In genomic region chr10:36496728-36497127, GRCh38 we compare ENCODE assay signal across 19 cellular contexts.
DNase-seq lines count a peak whose midpoint lies in the region; ATAC-seq and TF ChIP-seq lines count a peak whose summit lies in the region.
"Had no signal": no experiment of that assay in that cellular context is flagged by ENCODE, and none has a peak within 500 bp of the region (broad histone marks: within the 10 kb centered on the region; RNA-seq: fewer than 3 reads in every experiment).

No MANE protein-coding gene starts in this region.

- H2AFZ ChIP-seq in Karpas-422 (ENCODE audit: low read length) = no peak overlapping the region

- H3K36me3 Mint-ChIP-seq in chondrocyte (ENCODE audit: low read depth) (no peaks in the 10 kb centered on the region), osteocyte (ENCODE audit: unreplicated experiment) (no peaks in the 10 kb centered on the region)
- H3K36me3 Mint-ChIP-seq: CD8-positive, alpha-beta T cell had no signal

- peak; percentile 61 for ATAC-seq in sciatic nerve
- ATAC-seq: A549; CD8-positive, alpha-beta T cell had no signal

- H4K20me1 ChIP-seq in Karpas-422 (ENCODE audit: insufficient read depth, low read depth, low read length) = no peaks in the 10 kb centered on the region
- H4K20me1 ChIP-seq: BLaER1 treated with 17β-estradiol and CSF1 and Interleukin-3, amounts not matched to agents 10 nM and 100 nM had no signal

- intact Hi-C loops in sciatic nerve (cut with DNase I) (no loop called here), stomach (cut with DNase I; ENCODE audit: low total_unique reads) (no loop called here)

- H3K79me2 ChIP-seq in Karpas-422 (ENCODE audit: low read length) = no peaks in the 10 kb centered on the region

- no peak for TF ChIP-seq EP300 in stomach (IDR thresholded peaks at IDR 0.05)

- H3K4me1 ChIP-seq in Karpas-422 (ENCODE audit: low read length) (no peaks in the 10 kb centered on the region), stomach (no peaks in the 10 kb centered on the region)
- H3K4me1 ChIP-seq: BLaER1 treated with 17β-estradiol and CSF1 and Interleukin-3, amounts not matched to agents 10 nM and 100 nM; Caco-2 had no signal

- H3K4me1 Mint-ChIP-seq in chondrocyte (ENCODE audit: low read depth) = peaks cover 82% of the 10 kb centered on the region
- H3K4me1 Mint-ChIP-seq in osteocyte (ENCODE audit: unreplicated experiment) = peaks cover 84% of the 10 kb centered on the region

- no peak for TF ChIP-seq POLR2A in stomach (IDR thresholded peaks at IDR 0.05)

- TF ChIP-seq CTCF in chondrocyte (IDR thresholded peaks at IDR 0.05) (no peak), osteocyte (IDR thresholded peaks at IDR 0.05) (no peak), stomach (IDR thresholded peaks at IDR 0.05) (no peak)

- H3K4me3 ChIP-seq in Karpas-422 (ENCODE audit: low read length) (no peak overlapping the region), stomach (no peak overlapping the region)
- H3K4me3 ChIP-seq: A549; BLaER1 treated with 17β-estradiol and CSF1 and Interleukin-3, amounts not matched to agents 10 nM and 100 nM had no signal

- H3K27ac Mint-ChIP-seq in chondrocyte (ENCODE audit: unreplicated experiment) (peak overlapping the region; percentile 62), osteocyte (ENCODE audit: unreplicated experiment) (peak overlapping the region; percentile 59)
- H3K27ac Mint-ChIP-seq: B cell; CD4-positive, alpha-beta T cell; CD8-positive, alpha-beta T cell had no signal

- H3K27me3 Mint-ChIP-seq in chondrocyte (ENCODE audit: low read depth) = no peaks in the 10 kb centered on the region
- no peaks in the 10 kb centered on the region for H3K27me3 Mint-ChIP-seq in osteocyte (ENCODE audit: unreplicated experiment)
- H3K27me3 Mint-ChIP-seq: CD4-positive, alpha-beta T cell had no signal

- H3K9me2 ChIP-seq in Karpas-422 (replicated peaks; ENCODE audit: insufficient read depth, low read length) = no peaks in the 10 kb centered on the region

- H3K9me3 ChIP-seq in Karpas-422 (ENCODE audit: low read length) (no peaks in the 10 kb centered on the region), stomach (no peaks in the 10 kb centered on the region)
- H3K9me3 ChIP-seq: A549; BLaER1 treated with 17β-estradiol and CSF1 and Interleukin-3, amounts not matched to agents 10 nM and 100 nM; Caco-2 had no signal

- no peaks in the 10 kb centered on the region for H3K36me3 ChIP-seq in Karpas-422 (ENCODE audit: insufficient read depth, low read length)
- no peaks in the 10 kb centered on the region for H3K36me3 ChIP-seq in stomach
- H3K36me3 ChIP-seq: BLaER1 treated with 17β-estradiol and CSF1 and Interleukin-3, amounts not matched to agents 10 nM and 100 nM had no signal

- H3K9ac ChIP-seq in Karpas-422 (ENCODE audit: low read length) = no peak overlapping the region
- H3K9ac ChIP-seq: BLaER1 treated with 17β-estradiol and CSF1 and Interleukin-3, amounts not matched to agents 10 nM and 100 nM had no signal

- DNase-seq in Karpas-422 = peak; percentile 19
- no peak for DNase-seq in chondrocyte (ENCODE audit: low spot score)
- no peak for DNase-seq in osteocyte (ENCODE audit: extremely low spot score, unreplicated experiment)
- DNase-seq in sciatic nerve (ENCODE audit: low spot score) = no peak
- no peak for DNase-seq in stomach
- DNase-seq in UCSD-AML1 (lab: John Stamatoyannopoulos, UW; ENCODE audit: unreplicated experiment) = no peak
- DNase-seq in activated gamma-delta T cell (lab: John Stamatoyannopoulos, UW) = no peak
- DNase-seq: AML-193; Caco-2; Calu3; CD4-positive, alpha-beta T cell; CD8-positive, alpha-beta T cell; DMS79 treated with DMSO at 0.1 percent for 48 hours; GF-D8 had no signal

- H3K4me3 Mint-ChIP-seq in chondrocyte (ENCODE audit: unreplicated experiment) (no peak overlapping the region), osteocyte (ENCODE audit: unreplicated experiment) (no peak overlapping the region)
- H3K4me3 Mint-ChIP-seq: B cell; CD4-positive, alpha-beta T cell; CD8-positive, alpha-beta T cell had no signal

- WGBS in stomach, 5 donors = 58 to 75% (median 68%) methylated on average over 1 of the region's 1 CpG

- H3K27me3 ChIP-seq in Karpas-422 (ENCODE audit: low read length) (no peaks in the 10 kb centered on the region), stomach (no peaks in the 10 kb centered on the region)
- H3K27me3 ChIP-seq: BLaER1 treated with 17β-estradiol and CSF1 and Interleukin-3, amounts not matched to agents 10 nM and 100 nM had no signal

- H3K27ac ChIP-seq in Karpas-422 (ENCODE audit: low read length) = no peak overlapping the region
- H3K27ac ChIP-seq in stomach = no peak overlapping the region
- H3K27ac ChIP-seq: 22Rv1; A549; BLaER1 treated with 17β-estradiol and CSF1 and Interleukin-3, amounts not matched to agents 10 nM and 100 nM; C4-2B had no signal

- H3K4me2 ChIP-seq in Karpas-422 (ENCODE audit: low read depth, low read length, poor library complexity, severe bottlenecking) = no peak overlapping the region
- H3K4me2 ChIP-seq: A549; BLaER1 treated with 17β-estradiol and CSF1 and Interleukin-3, amounts not matched to agents 10 nM and 100 nM had no signal

- H3K9me3 Mint-ChIP-seq in chondrocyte (ENCODE audit: low read depth) = peaks cover 4% of the 10 kb centered on the region
- H3K9me3 Mint-ChIP-seq in osteocyte (ENCODE audit: unreplicated experiment) = no peaks in the 10 kb centered on the region
- H3K9me3 Mint-ChIP-seq: CD4-positive, alpha-beta T cell had no signal
